15 cellular contexts compared by ENCODE assay signal in the genomic region with DNA sequence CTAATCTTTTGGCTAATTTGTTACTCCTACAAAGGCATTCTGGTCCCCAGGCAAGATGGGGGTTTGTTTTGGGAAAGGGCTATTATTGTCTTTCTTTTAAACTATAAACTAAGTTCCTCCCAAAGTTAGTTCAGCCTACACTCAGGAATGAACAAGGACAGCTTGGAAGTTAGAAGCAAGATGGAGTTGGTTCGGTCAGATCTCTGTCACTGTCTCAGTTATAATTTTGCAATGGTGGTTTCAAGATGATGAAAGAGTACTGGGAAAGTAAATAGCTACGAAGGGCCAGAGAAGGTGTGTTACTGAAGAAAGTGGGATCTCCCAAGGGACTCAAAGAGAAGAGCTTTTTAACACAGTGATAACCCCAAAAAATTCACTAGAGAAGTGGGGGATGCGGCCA. TPM values are rescaled to one million over a fixed set of nuclear protein-coding genes. Genes with fewer than 3 reads are reported as not detected.
DNase-seq lines count a peak whose midpoint lies in the region; TF ChIP-seq lines count a peak whose summit lies in the region.
"Had no signal": no experiment of that assay in that cellular context is flagged by ENCODE, and none has a peak within 500 bp of the region (broad histone marks: within the 10 kb centered on the region; RNA-seq: fewer than 3 reads in every experiment).

No MANE protein-coding gene starts in this region.

- peaks cover 34% of the 10 kb centered on the region for H3K4me1 Mint-ChIP-seq in activated CD4-positive, alpha-beta memory T cell treated with anti-CD3 and anti-CD28 coated beads for 36 hours (ENCODE audit: low read depth)
- peaks cover 60% of the 10 kb centered on the region for H3K4me1 Mint-ChIP-seq in activated CD4-positive, alpha-beta memory T cell treated with anti-CD3 and anti-CD28 coated beads, Interleukin-2, amount 10 ng/mL, durations not matched to agents 7 days and 5 days
- peaks cover 28 to 37% (median 31%) of the 10 kb centered on the region in 3 donors for H3K4me1 Mint-ChIP-seq in IgD-negative memory B cell
- H3K4me1 Mint-ChIP-seq in glutamatergic neuron (ENCODE audit: low read depth, unreplicated experiment) = peaks cover 22% of the 10 kb centered on the region
- peaks cover 48% of the 10 kb centered on the region for H3K4me1 Mint-ChIP-seq in type B pancreatic cell (ENCODE audit: unreplicated experiment)

- CTCF ChIA-PET in activated CD4-positive, alpha-beta memory T cell treated with anti-CD3 and anti-CD28 coated beads for 36 hours (lab: Charles Lee) = interaction anchor here (1.4 to 2.3 kb wide), 2 partner anchors 8 to 12 kb away, joined by 4 to 7 read pairs; partner anchors contain the start of gene CCM2
- CTCF ChIA-PET in activated CD4-positive, alpha-beta memory T cell treated with anti-CD3 and anti-CD28 coated beads, Interleukin-2, amount 10 ng/mL, durations not matched to agents 7 days and 5 days (lab: Charles Lee) = interaction anchor here (1.5 kb wide), 1 partner anchor 9 kb away, joined by 8 read pairs; no protein-coding TSS in a partner anchor

- no peak for TF ChIP-seq CTCF in glutamatergic neuron (IDR thresholded peaks at IDR 0.05; ENCODE audit: partially characterized antibody, unreplicated experiment)
- TF ChIP-seq CTCF in type B pancreatic cell (conservative IDR thresholded peaks at IDR 0.05) = no peak

- no peaks in the 10 kb centered on the region for H3K9me3 Mint-ChIP-seq in activated CD4-positive, alpha-beta memory T cell treated with anti-CD3 and anti-CD28 coated beads for 36 hours
- H3K9me3 Mint-ChIP-seq in activated CD4-positive, alpha-beta memory T cell treated with anti-CD3 and anti-CD28 coated beads, Interleukin-2, amount 10 ng/mL, durations not matched to agents 7 days and 5 days = no peaks in the 10 kb centered on the region
- H3K9me3 Mint-ChIP-seq in IgD-negative memory B cell (no peaks in the 10 kb centered on the region), glutamatergic neuron (ENCODE audit: unreplicated experiment) (peaks cover 16% of the 10 kb centered on the region), type B pancreatic cell (no peaks in the 10 kb centered on the region)

- POLR2A ChIA-PET in activated CD4-positive, alpha-beta memory T cell treated with anti-CD3 and anti-CD28 coated beads for 36 hours (lab: Charles Lee) = interaction anchor here (1.3 to 1.5 kb wide), 2 partner anchors 12 to 16 kb away, joined by 4 to 6 read pairs; no protein-coding TSS in a partner anchor
- POLR2A ChIA-PET in activated CD4-positive, alpha-beta memory T cell treated with anti-CD3 and anti-CD28 coated beads, Interleukin-2, amount 10 ng/mL, durations not matched to agents 7 days and 5 days (lab: Charles Lee) = interaction anchor here (0.7 to 26.2 kb wide), 7 partner anchors 11 to 123 kb away, joined by 3 to 517 read pairs (median 3); partner anchors contain the start of genes CCM2 and MYO1G

- intact Hi-C loops in activated CD4-positive, alpha-beta memory T cell treated with anti-CD3 and anti-CD28 coated beads for 36 hours (cut with micrococcal nuclease) = no loop called here

- DNase-seq in activated CD4-positive, alpha-beta memory T cell treated with anti-CD3 and anti-CD28 coated beads for 36 hours = no peak
- DNase-seq in activated CD4-positive, alpha-beta memory T cell treated with anti-CD3 and anti-CD28 coated beads, Interleukin-2, amount 10 ng/mL, durations not matched to agents 7 days and 5 days = no peak
- DNase-seq in glutamatergic neuron (no peak), type B pancreatic cell (ENCODE audit: extremely low spot score, unreplicated experiment) (no peak), NCI-H187 treated with DMSO at 0.1 percent for 48 hours (lab: John Stamatoyannopoulos, UW) (no peak)
- DNase-seq in activated CD4-positive, alpha-beta T cell treated with anti-CD3 and anti-CD28 coated beads for 4 hours = no peak
- DNase-seq: COR-L47, DMS153, GF-D8, GOT3, NCI-H1105, NCI-H2081 treated with DMSO at 0.1 percent for 48 hours, Peyer's patch had no signal

- peaks cover 27% of the 10 kb centered on the region for H3K36me3 Mint-ChIP-seq in activated CD4-positive, alpha-beta memory T cell treated with anti-CD3 and anti-CD28 coated beads for 36 hours
- peaks cover 33% of the 10 kb centered on the region for H3K36me3 Mint-ChIP-seq in activated CD4-positive, alpha-beta memory T cell treated with anti-CD3 and anti-CD28 coated beads, Interleukin-2, amount 10 ng/mL, durations not matched to agents 7 days and 5 days (ENCODE audit: low read depth)
- H3K36me3 Mint-ChIP-seq in IgD-negative memory B cell (no peaks in the 10 kb centered on the region), glutamatergic neuron (ENCODE audit: unreplicated experiment) (no peaks in the 10 kb centered on the region), type B pancreatic cell (peaks cover 20% of the 10 kb centered on the region)

- peak overlapping the region; percentile 31 for H3K27ac Mint-ChIP-seq in activated CD4-positive, alpha-beta memory T cell treated with anti-CD3 and anti-CD28 coated beads for 36 hours
- H3K27ac Mint-ChIP-seq in activated CD4-positive, alpha-beta memory T cell treated with anti-CD3 and anti-CD28 coated beads, Interleukin-2, amount 10 ng/mL, durations not matched to agents 7 days and 5 days = no peak overlapping the region
- H3K27ac Mint-ChIP-seq in IgD-negative memory B cell (peak overlapping the region in 2 of 3 donors; percentile 5 to 34), glutamatergic neuron (ENCODE audit: unreplicated experiment) (peak overlapping the region; percentile 30), type B pancreatic cell (peak overlapping the region; percentile 32)

- H3K27me3 Mint-ChIP-seq in activated CD4-positive, alpha-beta memory T cell treated with anti-CD3 and anti-CD28 coated beads for 36 hours = no peaks in the 10 kb centered on the region
- no peaks in the 10 kb centered on the region for H3K27me3 Mint-ChIP-seq in activated CD4-positive, alpha-beta memory T cell treated with anti-CD3 and anti-CD28 coated beads, Interleukin-2, amount 10 ng/mL, durations not matched to agents 7 days and 5 days
- H3K27me3 Mint-ChIP-seq in IgD-negative memory B cell (no peaks in the 10 kb centered on the region), glutamatergic neuron (ENCODE audit: unreplicated experiment) (peaks cover 9% of the 10 kb centered on the region), type B pancreatic cell (no peaks in the 10 kb centered on the region)
- H3K27me3 Mint-ChIP-seq: B cell had no signal

- no peak overlapping the region for H3K4me3 Mint-ChIP-seq in activated CD4-positive, alpha-beta memory T cell treated with anti-CD3 and anti-CD28 coated beads for 36 hours
- H3K4me3 Mint-ChIP-seq in activated CD4-positive, alpha-beta memory T cell treated with anti-CD3 and anti-CD28 coated beads, Interleukin-2, amount 10 ng/mL, durations not matched to agents 7 days and 5 days = no peak overlapping the region
- H3K4me3 Mint-ChIP-seq in IgD-negative memory B cell (peak overlapping the region in 2 of 4 donors; percentile 22 to 23), glutamatergic neuron (ENCODE audit: unreplicated experiment) (no peak overlapping the region), type B pancreatic cell (no peak overlapping the region)

RNA-seq across cellular contexts. Expression of gene MYO1G, which starts 10.3 kb away (rescaled TPM):
- 100 to 1,000 TPM; 429 to 436 TPM for total RNA-seq in activated CD4-positive, alpha-beta memory T cell treated with anti-CD3 and anti-CD28 coated beads for 36 hours
- total RNA-seq in activated CD4-positive, alpha-beta memory T cell treated with anti-CD3 and anti-CD28 coated beads, Interleukin-2, amount 10 ng/mL, durations not matched to agents 7 days and 5 days = 100 to 1,000 TPM; 572 to 576 TPM
- polyA plus RNA-seq in IgD-negative memory B cell = 167 TPM
- 0.54 TPM for total RNA-seq in glutamatergic neuron (ENCODE audit: unreplicated experiment)
- total RNA-seq in type B pancreatic cell (ENCODE audit: low replicate concordance) = 0.52 and 0.53 TPM in 2 replicates

RNA-seq across cellular contexts. Expression of gene CCM2, which starts 10.9 kb away (rescaled TPM):
- 10 to 100 TPM; 85.2 to 89.6 TPM for total RNA-seq in activated CD4-positive, alpha-beta memory T cell treated with anti-CD3 and anti-CD28 coated beads for 36 hours
- 100 to 1,000 TPM; 130 to 134 TPM for total RNA-seq in activated CD4-positive, alpha-beta memory T cell treated with anti-CD3 and anti-CD28 coated beads, Interleukin-2, amount 10 ng/mL, durations not matched to agents 7 days and 5 days
- polyA plus RNA-seq in IgD-negative memory B cell = 81.8 TPM
- 92.6 TPM for total RNA-seq in glutamatergic neuron (ENCODE audit: unreplicated experiment)
- total RNA-seq in type B pancreatic cell (ENCODE audit: low replicate concordance) = 29.8 and 33.8 TPM in 2 replicates

Comparison
In these comparisons a context has a peak if more than half of its experiments do, and no peak if none do; other contexts are left out.
1. RNA of gene MYO1G, which starts 10.3 kb away (total RNA-seq): 572 to 576 TPM in activated CD4-positive, alpha-beta memory T cell treated with anti-CD3 and anti-CD28 coated beads, Interleukin-2, amount 10 ng/mL, durations not matched to agents 7 days and 5 days and 429 to 436 TPM in activated CD4-positive, alpha-beta memory T cell treated with anti-CD3 and anti-CD28 coated beads for 36 hours; 0.54 TPM in glutamatergic neuron (single experiment) and 0.52 to 0.53 TPM in type B pancreatic cell; every median in the first group is over 100 times any median in the second.